17 cellular contexts compared by ENCODE assay signal in the genomic region with DNA sequence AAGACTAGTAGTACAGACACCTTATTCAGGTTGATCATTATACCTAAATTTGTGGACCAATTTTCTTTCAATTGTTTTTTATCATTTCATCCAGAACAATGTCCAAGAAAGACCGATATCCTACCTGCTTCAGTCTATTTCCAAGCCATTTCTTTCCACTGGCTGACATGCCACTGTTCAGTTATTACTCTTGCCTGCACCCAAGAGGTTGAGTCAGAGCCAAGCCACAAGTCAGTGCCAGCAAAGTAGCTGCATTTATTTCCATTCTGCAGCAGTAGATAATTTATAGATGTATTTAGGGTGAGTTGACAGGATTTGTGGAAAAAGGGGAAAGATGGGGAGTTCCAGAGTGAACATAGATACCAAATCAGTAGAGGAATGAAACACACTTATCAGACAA. TPM values are rescaled to one million over a fixed set of nuclear protein-coding genes. Genes with fewer than 3 reads are reported as not detected.
A peak's percentile ranks its signal among the peaks of the same experiment; 100 is the strongest.
DNase-seq lines count a peak whose midpoint lies in the region; ATAC-seq and TF ChIP-seq lines count a peak whose summit lies in the region.
"Had no signal": no experiment of that assay in that cellular context is flagged by ENCODE, and none has a peak within 500 bp of the region (broad histone marks: within the 10 kb centered on the region; RNA-seq: fewer than 3 reads in every experiment).

No MANE protein-coding gene starts in this region.

- H3K4me2 ChIP-seq in Karpas-422 (ENCODE audit: low read depth, low read length, poor library complexity, severe bottlenecking), result no peak overlapping the region
- H3K4me2 ChIP-seq: BLaER1 had no signal

- H3K36me3 Mint-ChIP-seq in activated T-cell treated with anti-CD3 and anti-CD28 coated beads, Interleukin-2, amount 50 U/mL, for 72 hours (ENCODE audit: insufficient read depth in 2 of 2), result no peaks in the 10 kb centered on the region
- no peaks in the 10 kb centered on the region for H3K36me3 Mint-ChIP-seq in activated CD4-positive, alpha-beta memory T cell treated with anti-CD3 and anti-CD28 coated beads, Interleukin-2, amount 10 ng/mL, durations not matched to agents 7 days and 5 days (ENCODE audit: low read depth)
- H3K36me3 Mint-ChIP-seq: CD4-positive, alpha-beta memory T cell had no signal

- H3K79me2 ChIP-seq in Karpas-422 (ENCODE audit: low read length), result no peaks in the 10 kb centered on the region

- no peak overlapping the region for H3K27ac ChIP-seq in HEK293 (ENCODE audit: extremely low read depth, low read depth, low read length)
- H3K27ac ChIP-seq in Karpas-422 (ENCODE audit: low read length), result no peak overlapping the region
- H3K27ac ChIP-seq: BLaER1, SK-N-MC had no signal

- no peak overlapping the region for H3K4me3 ChIP-seq in HEK293 (ENCODE audit: low read depth, low read length)
- no peak overlapping the region for H3K4me3 ChIP-seq in Karpas-422 (ENCODE audit: low read length)
- H3K4me3 ChIP-seq: BLaER1, SK-N-MC had no signal

- H3K4me1 ChIP-seq in HEK293 (ENCODE audit: control insufficient read depth, insufficient read depth, low read length) (no peaks in the 10 kb centered on the region), Karpas-422 (ENCODE audit: low read length) (no peaks in the 10 kb centered on the region)
- H3K4me1 ChIP-seq: BLaER1 had no signal

- H4K20me1 ChIP-seq in Karpas-422 (ENCODE audit: insufficient read depth, low read depth, low read length), result no peaks in the 10 kb centered on the region
- H4K20me1 ChIP-seq: BLaER1 had no signal

- H3K9me3 Mint-ChIP-seq in activated T-cell treated with anti-CD3 and anti-CD28 coated beads, Interleukin-2, amount 50 U/mL, for 72 hours, result no peaks in the 10 kb centered on the region
- no peaks in the 10 kb centered on the region for H3K9me3 Mint-ChIP-seq in activated CD4-positive, alpha-beta memory T cell treated with anti-CD3 and anti-CD28 coated beads, Interleukin-2, amount 10 ng/mL, durations not matched to agents 7 days and 5 days
- H3K9me3 Mint-ChIP-seq: CD4-positive, alpha-beta memory T cell had no signal

- H3K4me3 Mint-ChIP-seq in activated T-cell treated with anti-CD3 and anti-CD28 coated beads, Interleukin-2, amount 50 U/mL, for 72 hours, result peak overlapping the region in 1 of 2 donors; percentile 49
- no peak overlapping the region for H3K4me3 Mint-ChIP-seq in activated CD4-positive, alpha-beta memory T cell treated with anti-CD3 and anti-CD28 coated beads, Interleukin-2, amount 10 ng/mL, durations not matched to agents 7 days and 5 days
- H3K4me3 Mint-ChIP-seq: CD4-positive, alpha-beta memory T cell had no signal

- peak; percentile 6 to 13 for DNase-seq in activated T-cell treated with anti-CD3 and anti-CD28 coated beads, Interleukin-2, amount 50 U/mL, for 72 hours
- no peak for DNase-seq in activated T-cell treated with anti-CD3 and anti-CD28 coated beads, Interleukin-2, amount 50 U/mL, for 1 hour
- DNase-seq in astrocyte of the hippocampus (ENCODE audit: low read depth, low spot score) (peak; percentile 29), myocyte (ENCODE audit: low read depth) (peak; percentile 5), Karpas-422 (no peak)
- DNase-seq in activated CD4-positive, alpha-beta memory T cell treated with anti-CD3 and anti-CD28 coated beads, Interleukin-2, amount 10 ng/mL, durations not matched to agents 7 days and 5 days, result no peak
- no peak for DNase-seq in central memory CD4-positive, alpha-beta T cell
- DNase-seq: CD4-positive, alpha-beta memory T cell; DMS153; Kasumi-1; NCI-H1092 treated with DMSO at 0.1 percent for 48 hours; NCI-H2081 treated with DMSO at 0.1 percent for 48 hours; Right ventricle myocardium superior had no signal

- H3K27me3 ChIP-seq in Karpas-422 (ENCODE audit: low read length), result no peaks in the 10 kb centered on the region

- peaks cover 62% of the 10 kb centered on the region for H3K27me3 Mint-ChIP-seq in activated T-cell treated with anti-CD3 and anti-CD28 coated beads, Interleukin-2, amount 50 U/mL, for 72 hours (ENCODE audit: low read depth)
- H3K27me3 Mint-ChIP-seq in activated CD4-positive, alpha-beta memory T cell treated with anti-CD3 and anti-CD28 coated beads, Interleukin-2, amount 10 ng/mL, durations not matched to agents 7 days and 5 days, result no peaks in the 10 kb centered on the region
- H3K27me3 Mint-ChIP-seq: CD4-positive, alpha-beta memory T cell had no signal

- POLR2A ChIA-PET in HEK293 (lab: Yijun Ruan, JAX), result interaction anchor here (1.0 kb wide), 1 partner anchor 9 kb away, joined by 3 read pairs; no protein-coding TSS in a partner anchor
- POLR2A ChIA-PET in activated CD4-positive, alpha-beta memory T cell treated with anti-CD3 and anti-CD28 coated beads, Interleukin-2, amount 10 ng/mL, durations not matched to agents 7 days and 5 days (lab: Charles Lee), result no interaction called here

- no peaks in the 10 kb centered on the region for H3K9me2 ChIP-seq in Karpas-422 (replicated peaks; ENCODE audit: insufficient read depth, low read length)

- peaks cover 9% of the 10 kb centered on the region for H3K4me1 Mint-ChIP-seq in activated T-cell treated with anti-CD3 and anti-CD28 coated beads, Interleukin-2, amount 50 U/mL, for 72 hours (ENCODE audit: low read depth)
- no peaks in the 10 kb centered on the region for H3K4me1 Mint-ChIP-seq in activated CD4-positive, alpha-beta memory T cell treated with anti-CD3 and anti-CD28 coated beads, Interleukin-2, amount 10 ng/mL, durations not matched to agents 7 days and 5 days
- H3K4me1 Mint-ChIP-seq: CD4-positive, alpha-beta memory T cell had no signal

- H3K36me3 ChIP-seq in HEK293 (ENCODE audit: control insufficient read depth in 2 of 2, insufficient read depth in 1 of 2, low read length in 2 of 2) (no peaks in the 10 kb centered on the region), Karpas-422 (ENCODE audit: insufficient read depth, low read length) (no peaks in the 10 kb centered on the region)
- H3K36me3 ChIP-seq: BLaER1 had no signal

- H2AFZ ChIP-seq in Karpas-422 (ENCODE audit: low read length), result no peak overlapping the region

- no peaks in the 10 kb centered on the region for H3K9me3 ChIP-seq in HEK293 (ENCODE audit: control insufficient read depth, insufficient read depth, low read depth, low read length)
- no peaks in the 10 kb centered on the region for H3K9me3 ChIP-seq in Karpas-422 (ENCODE audit: low read length)
- H3K9me3 ChIP-seq: BLaER1 had no signal

- H3K27ac Mint-ChIP-seq in activated T-cell treated with anti-CD3 and anti-CD28 coated beads, Interleukin-2, amount 50 U/mL, for 72 hours, result no peak overlapping the region
- H3K27ac Mint-ChIP-seq in activated CD4-positive, alpha-beta memory T cell treated with anti-CD3 and anti-CD28 coated beads, Interleukin-2, amount 10 ng/mL, durations not matched to agents 7 days and 5 days, result no peak overlapping the region

- H3K9ac ChIP-seq in Karpas-422 (ENCODE audit: low read length), result no peak overlapping the region
- H3K9ac ChIP-seq: BLaER1 had no signal

- no peak for TF ChIP-seq CTCF in HEK293 (tag by site-specific recombination; IDR thresholded peaks at IDR 0.05)

- CTCF ChIA-PET in HEK293 (lab: Yijun Ruan, JAX), result interaction anchor here (0.9 to 1.9 kb wide), 3 partner anchors 10 to 14 kb away, joined by 4 to 10 read pairs (median 8); no protein-coding TSS in a partner anchor
- CTCF ChIA-PET in activated CD4-positive, alpha-beta memory T cell treated with anti-CD3 and anti-CD28 coated beads, Interleukin-2, amount 10 ng/mL, durations not matched to agents 7 days and 5 days (lab: Charles Lee), result no interaction called here

- ATAC-seq in activated T-cell treated with anti-CD3 and anti-CD28 coated beads, Interleukin-2, amount 50 U/mL, for 72 hours (replicated peaks in 1 of 2), result peak; percentile 66 to 74

TF ChIP-seq in HEK293, 187 proteins besides CTCF, POLR2A, EP300 and RAD21:
- TF ChIP-seq ZNF223 (tag by site-specific recombination; IDR thresholded peaks at IDR 0.05) (peak; percentile 74; the same call in 1 of the 2 replicates), ZNF701 (tag by site-specific recombination; IDR thresholded peaks at IDR 0.05) (no peak)

RNA-seq across cellular contexts. Expression of gene SLC16A2, which starts 49.5 kb away (rescaled TPM):
- total RNA-seq in activated T-cell treated with anti-CD3 and anti-CD28 coated beads, Interleukin-2, amount 50 U/mL, for 72 hours, result under 1 TPM; 0.30 to 0.36 TPM
- 25.8 and 26.0 TPM in 2 replicates for total RNA-seq in myocyte
- polyA plus RNA-seq in myocyte (2012), result 21.8 TPM
- under 1 TPM in 1 of 2 experiments, not detected in 1; 0.05 TPM for total RNA-seq in activated CD4-positive, alpha-beta memory T cell treated with anti-CD3 and anti-CD28 coated beads, Interleukin-2, amount 10 ng/mL, durations not matched to agents 7 days and 5 days
- total RNA-seq in Karpas-422 (2014; rRNA removed; shearing (Covaris generic); ENCODE audit: low replicate concordance), result 0.79 TPM in 1 of 2 replicates, not detected in the other
- total RNA-seq: HT-29 had no signal

Comparison
In these comparisons a context has a peak if more than half of its experiments do, and no peak if none do; other contexts are left out.
1. DNase-seq: peak in activated T-cell treated with anti-CD3 and anti-CD28 coated beads, Interleukin-2, amount 50 U/mL, for 72 hours (2 of 2), astrocyte of the hippocampus (single experiment) and myocyte (single experiment); none in activated T-cell treated with anti-CD3 and anti-CD28 coated beads, Interleukin-2, amount 50 U/mL, for 1 hour (single experiment), activated CD4-positive, alpha-beta memory T cell treated with anti-CD3 and anti-CD28 coated beads, Interleukin-2, amount 10 ng/mL, durations not matched to agents 7 days and 5 days (single experiment), Karpas-422 (single experiment) and central memory CD4-positive, alpha-beta T cell (single experiment).
2. RNA of gene SLC16A2, which starts 49.5 kb away (total RNA-seq): 25.8 to 26.0 TPM in myocyte; 0.30 to 0.36 TPM in activated T-cell treated with anti-CD3 and anti-CD28 coated beads, Interleukin-2, amount 50 U/mL, for 72 hours, 0.05 TPM in activated CD4-positive, alpha-beta memory T cell treated with anti-CD3 and anti-CD28 coated beads, Interleukin-2, amount 10 ng/mL, durations not matched to agents 7 days and 5 days and 0.79 TPM in Karpas-422; every median in the first group is over 10 times any median in the second.